1 cellular context compared by ENCODE assay signal in genomic region chr3:98326494-98326893, GRCh38.
TF ChIP-seq lines count a peak whose summit lies in the region.

No MANE protein-coding gene starts in this region.

TF ChIP-seq in GM12878, 131 proteins besides CTCF, POLR2A, EP300 and RAD21:
- TF ChIP-seq CHD1 (IDR thresholded peaks at IDR 0.05; ENCODE audit: low read depth, low read length), result no peak
- no peak for TF ChIP-seq CREM (IDR thresholded peaks at IDR 0.05; ENCODE audit: low read depth)
- TF ChIP-seq NBN (IDR thresholded peaks at IDR 0.05), result no peak
- TF ChIP-seq STAT3 (IDR thresholded peaks at IDR 0.05; ENCODE audit: low read depth, low read length), result no peak
- TF ChIP-seq HCFC1 (IDR thresholded peaks at IDR 0.05; ENCODE audit: low read length), result no peak
- TF ChIP-seq MAX (IDR thresholded peaks at IDR 0.05; ENCODE audit: low read depth, low read length), result no peak
